Comparison of ENCODE assay signal across 8 cellular contexts in the genomic region with DNA sequence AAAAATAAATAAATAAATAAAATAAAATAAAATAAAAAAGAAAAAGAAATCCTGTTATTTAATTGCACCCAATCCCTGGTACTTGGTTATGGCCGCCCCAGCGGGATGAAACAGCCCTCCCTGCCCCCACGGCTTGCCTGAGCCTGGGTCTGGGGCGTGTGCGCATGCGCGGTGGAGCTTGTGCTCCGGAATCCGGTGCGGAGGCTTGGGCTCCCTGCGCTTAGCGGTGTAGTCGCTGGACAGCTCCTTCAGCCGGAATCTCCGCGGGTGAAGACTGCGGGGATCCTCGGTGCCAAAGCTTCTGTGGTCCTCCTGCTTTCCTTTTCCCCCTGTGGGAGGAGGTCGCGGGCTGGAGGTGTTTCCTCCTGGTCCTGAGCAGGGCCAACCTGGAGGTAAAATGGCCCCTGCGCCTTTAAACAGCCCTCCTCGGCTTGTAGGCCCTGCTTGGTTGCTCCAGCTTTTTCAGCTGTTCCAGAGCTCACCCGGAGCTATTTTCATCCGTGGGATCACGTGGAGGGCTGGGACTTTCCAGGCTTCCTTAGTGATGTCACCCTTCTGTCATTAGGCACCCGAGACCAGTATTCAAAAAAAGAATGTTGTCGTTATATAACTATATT. TPM values are rescaled to one million over a fixed set of nuclear protein-coding genes. Genes with fewer than 3 reads are reported as not detected.
A peak's percentile ranks its signal among the peaks of the same experiment; 100 is the strongest.
DNase-seq lines count a peak whose midpoint lies in the region; ATAC-seq and TF ChIP-seq lines count a peak whose summit lies in the region.

A gene with protein sequence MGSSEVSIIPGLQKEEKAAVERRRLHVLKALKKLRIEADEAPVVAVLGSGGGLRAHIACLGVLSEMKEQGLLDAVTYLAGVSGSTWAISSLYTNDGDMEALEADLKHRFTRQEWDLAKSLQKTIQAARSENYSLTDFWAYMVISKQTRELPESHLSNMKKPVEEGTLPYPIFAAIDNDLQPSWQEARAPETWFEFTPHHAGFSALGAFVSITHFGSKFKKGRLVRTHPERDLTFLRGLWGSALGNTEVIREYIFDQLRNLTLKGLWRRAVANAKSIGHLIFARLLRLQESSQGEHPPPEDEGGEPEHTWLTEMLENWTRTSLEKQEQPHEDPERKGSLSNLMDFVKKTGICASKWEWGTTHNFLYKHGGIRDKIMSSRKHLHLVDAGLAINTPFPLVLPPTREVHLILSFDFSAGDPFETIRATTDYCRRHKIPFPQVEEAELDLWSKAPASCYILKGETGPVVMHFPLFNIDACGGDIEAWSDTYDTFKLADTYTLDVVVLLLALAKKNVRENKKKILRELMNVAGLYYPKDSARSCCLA (minus strand): TSS at position 468 of the 617 bp plus-strand sequence. CDS start 4,288 bp downstream, outside the sequence.

- H3K36me3 ChIP-seq in ACC112 (ENCODE audit: insufficient read depth, low read length) (no peaks in the 10 kb centered on the region), PC-9 (ENCODE audit: low read depth) (no peaks in the 10 kb centered on the region), mucosa of stomach (ENCODE audit: control insufficient read depth, insufficient read depth, low read length) (no peaks in the 10 kb centered on the region)

- H2AFZ ChIP-seq in ACC112 (ENCODE audit: low read length, unreplicated experiment) (no peak within 1 kb of the TSS), PC-9 (peak within 1 kb of the TSS; percentile 76)

- H4K20me1 ChIP-seq in PC-9 (ENCODE audit: insufficient read depth): no peaks in the 10 kb centered on the region

- H3K4me2 ChIP-seq in PC-9: peak within 1 kb of the TSS; percentile 85

- TF ChIP-seq CTCF in PC-9 (conservative IDR thresholded peaks at IDR 0.05): no peak

- peak; percentile 74 for DNase-seq in Jurkat, Clone E6-1 (ENCODE audit: low read depth, low spot score)
- peak; percentile 70 to 76 for DNase-seq in PC-9
- peak; percentile 88 to 91 for DNase-seq in activated T-cell treated with anti-CD3 and anti-CD28 coated beads, Interleukin-2, amount 50 U/mL, for 48 hours
- peak; percentile 53 to 64 for DNase-seq in stimulated activated CD8-positive, alpha-beta memory T cell treated with anti-CD3 and anti-CD28 coated beads, Interleukin-4, amount 100 ng/mL, for 4 hours (ENCODE audit: low read depth in 2 of 2, low spot score in 1 of 2)

- no peaks in the 10 kb centered on the region for H3K79me2 ChIP-seq in ACC112 (ENCODE audit: control insufficient read depth, insufficient read depth, low read length, unreplicated experiment)
- no peaks in the 10 kb centered on the region for H3K79me2 ChIP-seq in PC-9 (ENCODE audit: low read depth)

- no peaks in the 10 kb centered on the region for H3K27me3 ChIP-seq in ACC112 (ENCODE audit: insufficient read depth, low read length)
- H3K27me3 ChIP-seq in PC-9 (ENCODE audit: insufficient read depth, low read depth): no peaks in the 10 kb centered on the region
- H3K27me3 ChIP-seq in mucosa of stomach (ENCODE audit: control insufficient read depth, insufficient read depth, low read length): no peaks in the 10 kb centered on the region

- H3F3A ChIP-seq in PC-9 (ENCODE audit: insufficient read depth, low read depth): peaks cover 19% of the 10 kb centered on the region; the same call in 1 of the 2 replicates

- intact Hi-C loops in PC-9 (cut with micrococcal nuclease; ENCODE audit: unreplicated experiment): no loop called here

- peak within 1 kb of the TSS; percentile 72 for H3K4me3 ChIP-seq in ACC112 (ENCODE audit: low read depth, low read length)
- peak within 1 kb of the TSS; percentile 67 for H3K4me3 ChIP-seq in Jurkat, Clone E6-1 (ENCODE audit: low read length)
- peak within 1 kb of the TSS; percentile 62 for H3K4me3 ChIP-seq in PC-9
- H3K4me3 ChIP-seq in mucosa of stomach (ENCODE audit: low read length): peak within 1 kb of the TSS; percentile 15

- CTCF ChIA-PET in PC-9 (lab: Charles Lee): interaction anchor here (0.6 to 0.7 kb wide), 2 partner anchors 231 to 474 kb away, joined by 3 to 5 read pairs; no protein-coding TSS in a partner anchor

- no TSS peak for BruUV-seq in PC-9 (replicated peaks; lab: Mats Ljungman, UMichigan)

- H3K4me1 ChIP-seq in ACC112 (ENCODE audit: control insufficient read depth, insufficient read depth, low read length, unreplicated experiment) (no peaks in the 10 kb centered on the region), PC-9 (replicated peaks; ENCODE audit: insufficient read depth) (peaks cover 7% of the 10 kb centered on the region; the same call in 1 of the 2 replicates), mucosa of stomach (ENCODE audit: control insufficient read depth, insufficient read depth, low read length) (peaks cover 17% of the 10 kb centered on the region)

- peak; percentile 81 for TF ChIP-seq POLR2A in GM19099 (IDR thresholded peaks at IDR 0.05; ENCODE audit: extremely low read depth, insufficient read length, low read depth)

- peak; percentile 73 for ATAC-seq in esophagus mucosa

- H3K27ac ChIP-seq in ACC112 (ENCODE audit: low read depth, low read length) (peak within 1 kb of the TSS; percentile 81), PC-9 (peak within 1 kb of the TSS; percentile 18)

- POLR2A ChIA-PET in PC-9 (lab: Charles Lee; ENCODE audit: unreplicated experiment): interaction anchor here (0.5 to 0.9 kb wide), 8 partner anchors 9 to 947 kb away, joined by 3 to 18 read pairs (median 4); a partner anchor contains a TSS

- H3K9me3 ChIP-seq in PC-9 (ENCODE audit: insufficient read depth, low read depth) (no peaks in the 10 kb centered on the region), mucosa of stomach (ENCODE audit: control insufficient read depth, low read length) (no peaks in the 10 kb centered on the region)

- no peaks in the 10 kb centered on the region for H3K9me2 ChIP-seq in PC-9 (ENCODE audit: insufficient read depth)

- peak within 1 kb of the TSS; percentile 42 for H3K9ac ChIP-seq in mucosa of stomach (ENCODE audit: low read length)

RNA-seq across cellular contexts. Expression of the gene that starts here (rescaled TPM):
- polyA plus RNA-seq in Jurkat, Clone E6-1 (2012; ENCODE audit: insufficient read depth, insufficient read length): not detected
- 1.2 TPM in 1 of 2 replicates, not detected in the other for total RNA-seq in PC-9 (2021)
- total RNA-seq in esophagus mucosa: 0.32 TPM

Comparison
In these comparisons a context has a peak if more than half of its experiments do, and no peak if none do; other contexts are left out.
1. Peak in every context shown above with its lines: DNase-seq, ATAC-seq, H3K4me3 ChIP-seq and H3K27ac ChIP-seq.
2. Peak in ATAC-seq in esophagus mucosa; RNA of the gene not detected or under 1 TPM.
3. H3K4me3 ChIP-seq: peak in every context shown above with its lines; median percentile 72 in ACC112; 67 in Jurkat, Clone E6-1; 62 in PC-9; 15 in mucosa of stomach.